Comparison of ENCODE assay signal across 21 cellular contexts in genomic region chr16:52383640-52384292, GRCh38.
DNase-seq lines count a peak whose midpoint lies in the region; ATAC-seq and TF ChIP-seq lines count a peak whose summit lies in the region.
"Had no signal": no experiment of that assay in that cellular context is flagged by ENCODE, and none has a peak within 500 bp of the region (broad histone marks: within the 10 kb centered on the region; RNA-seq: fewer than 3 reads in every experiment).

No MANE protein-coding gene starts in this region.

- DNase-seq in COLO668 (lab: John Stamatoyannopoulos, UW; ENCODE audit: unreplicated experiment) (peak; percentile 12), LoVo (ENCODE audit: low spot score) (peak; percentile 22), NCI-H510A treated with DMSO at 0.1 percent for 48 hours (lab: John Stamatoyannopoulos, UW) (peak; percentile 40), esophagus muscularis mucosa (ENCODE audit: extremely low spot score) (peak; percentile 68), NCI-H2227 treated with DMSO at 0.1 percent for 48 hours (lab: John Stamatoyannopoulos, UW) (no peak)
- DNase-seq in naive thymus-derived CD4-positive, alpha-beta T cell = no peak
- no peak for DNase-seq in activated CD4-positive, alpha-beta T cell treated with anti-CD3 and anti-CD28 coated beads, Interleukin-2, amount 50 U/mL, for 48 hours
- DNase-seq: activated CD4-positive, alpha-beta memory T cell treated with anti-CD3 and anti-CD28 coated beads for 36 hours; CD8-positive, alpha-beta memory T cell; central memory CD4-positive, alpha-beta T cell; effector memory CD8-positive, alpha-beta T cell; GF-D8; left ventricle myocardium superior; naive B cell; SK-N-SH; stimulated activated naive CD4-positive, alpha-beta T cell; upper lobe of right lung had no signal

- no peak overlapping the region for H3K27ac ChIP-seq in esophagus muscularis mucosa (replicated peaks in 1 of 4)
- no peak overlapping the region for H3K27ac ChIP-seq in naive thymus-derived CD4-positive, alpha-beta T cell (ENCODE audit: low read depth, low read length)
- H3K27ac ChIP-seq: prostate gland, upper lobe of right lung had no signal

- H3K27me3 ChIP-seq in esophagus muscularis mucosa = no peaks in the 10 kb centered on the region
- H3K27me3 ChIP-seq in naive thymus-derived CD4-positive, alpha-beta T cell (ENCODE audit: control insufficient read depth in 2 of 2, insufficient read depth in 2 of 2, low read length in 2 of 2) = no peaks in the 10 kb centered on the region
- H3K27me3 ChIP-seq: upper lobe of right lung had no signal

- no peaks in the 10 kb centered on the region for H3K36me3 Mint-ChIP-seq in naive thymus-derived CD4-positive, alpha-beta T cell
- H3K36me3 Mint-ChIP-seq: activated CD4-positive, alpha-beta memory T cell treated with anti-CD3 and anti-CD28 coated beads for 36 hours; CD8-positive, alpha-beta memory T cell; IgD-negative memory B cell; naive B cell had no signal

- intact Hi-C loops in esophagus muscularis mucosa (cut with DNase I) = no loop called here
- intact Hi-C loops in naive thymus-derived CD4-positive, alpha-beta T cell (cut with micrococcal nuclease) = no loop called here

- no peaks in the 10 kb centered on the region for H3K4me1 ChIP-seq in esophagus muscularis mucosa
- H3K4me1 ChIP-seq in naive thymus-derived CD4-positive, alpha-beta T cell (ENCODE audit: control insufficient read depth in 2 of 2, insufficient read depth in 2 of 2, low read length in 2 of 2) = no peaks in the 10 kb centered on the region
- H3K4me1 ChIP-seq: prostate gland, upper lobe of right lung had no signal

- peaks cover 4 to 17% (median 7%) of the 10 kb centered on the region in 11 donors for H3K9me3 Mint-ChIP-seq in naive thymus-derived CD4-positive, alpha-beta T cell

- H3K36me3 ChIP-seq in esophagus muscularis mucosa = no peaks in the 10 kb centered on the region
- no peaks in the 10 kb centered on the region for H3K36me3 ChIP-seq in naive thymus-derived CD4-positive, alpha-beta T cell (ENCODE audit: control insufficient read depth in 2 of 3, insufficient read depth in 3 of 3, low read length in 3 of 3)
- H3K36me3 ChIP-seq: prostate gland, upper lobe of right lung had no signal

- TF ChIP-seq EP300 in esophagus muscularis mucosa (IDR thresholded peaks at IDR 0.05) = no peak

- H3K9me3 ChIP-seq in esophagus muscularis mucosa = no peaks in the 10 kb centered on the region
- H3K9me3 ChIP-seq in naive thymus-derived CD4-positive, alpha-beta T cell (ENCODE audit: control insufficient read depth in 2 of 3, low read length in 3 of 3) = peaks cover 0 to 11% (median 0%) of the 10 kb centered on the region in 3 experiments
- H3K9me3 ChIP-seq: prostate gland, SK-N-SH, upper lobe of right lung had no signal

- 43% methylated on average over 3 of the region's 3 CpGs for WGBS in esophagus muscularis mucosa

- H3K27me3 Mint-ChIP-seq in naive thymus-derived CD4-positive, alpha-beta T cell = no peaks in the 10 kb centered on the region
- H3K27me3 Mint-ChIP-seq: activated CD4-positive, alpha-beta memory T cell treated with anti-CD3 and anti-CD28 coated beads for 36 hours; effector memory CD8-positive, alpha-beta T cell; IgD-negative memory B cell; naive B cell had no signal

- no peak overlapping the region for H3K4me3 ChIP-seq in esophagus muscularis mucosa
- no peak overlapping the region for H3K4me3 ChIP-seq in naive thymus-derived CD4-positive, alpha-beta T cell (ENCODE audit: low read length)
- H3K4me3 ChIP-seq: prostate gland, upper lobe of right lung had no signal

- H3K4me1 Mint-ChIP-seq in naive thymus-derived CD4-positive, alpha-beta T cell = no peaks in the 10 kb centered on the region
- H3K4me1 Mint-ChIP-seq: CD8-positive, alpha-beta memory T cell; IgD-negative memory B cell; naive B cell had no signal

- TF ChIP-seq CTCF in esophagus muscularis mucosa (IDR thresholded peaks at IDR 0.05) = no peak

- CTCF ChIA-PET in naive thymus-derived CD4-positive, alpha-beta T cell (lab: Charles Lee) = no interaction called here

- POLR2A ChIA-PET in naive thymus-derived CD4-positive, alpha-beta T cell (lab: Charles Lee) = no interaction called here

- H3K4me3 Mint-ChIP-seq in naive thymus-derived CD4-positive, alpha-beta T cell = no peak overlapping the region
- H3K4me3 Mint-ChIP-seq: activated CD4-positive, alpha-beta memory T cell treated with anti-CD3 and anti-CD28 coated beads for 36 hours; CD8-positive, alpha-beta memory T cell; effector memory CD8-positive, alpha-beta T cell; IgD-negative memory B cell; naive B cell had no signal

- peak overlapping the region in 1 of 9 donors; percentile 28 for H3K27ac Mint-ChIP-seq in naive thymus-derived CD4-positive, alpha-beta T cell
- H3K27ac Mint-ChIP-seq: activated CD4-positive, alpha-beta memory T cell treated with anti-CD3 and anti-CD28 coated beads for 36 hours; CD8-positive, alpha-beta memory T cell; effector memory CD8-positive, alpha-beta T cell; IgD-negative memory B cell; naive B cell had no signal

- TF ChIP-seq POLR2A in esophagus muscularis mucosa (IDR thresholded peaks at IDR 0.05; ENCODE audit: low read depth) = no peak

- no peak for ATAC-seq in naive thymus-derived CD4-positive, alpha-beta T cell
- ATAC-seq in GM18867 (IDR thresholded peaks at IDR 0.05; ENCODE audit: unreplicated experiment) = no peak
- ATAC-seq: effector memory CD8-positive, alpha-beta T cell; HCT116; left ventricle myocardium superior; upper lobe of right lung had no signal

Comparison
In these comparisons a context has a peak if more than half of its experiments do, and no peak if none do; other contexts are left out.
1. DNase-seq: peak in COLO668 (single experiment), LoVo (single experiment), NCI-H510A treated with DMSO at 0.1 percent for 48 hours (single experiment) and esophagus muscularis mucosa (single experiment); none in NCI-H2227 treated with DMSO at 0.1 percent for 48 hours (single experiment), naive thymus-derived CD4-positive, alpha-beta T cell (0 of 9) and activated CD4-positive, alpha-beta T cell treated with anti-CD3 and anti-CD28 coated beads, Interleukin-2, amount 50 U/mL, for 48 hours (0 of 2).